ENCODE assay signal across 1 cellular context in the genomic region with DNA sequence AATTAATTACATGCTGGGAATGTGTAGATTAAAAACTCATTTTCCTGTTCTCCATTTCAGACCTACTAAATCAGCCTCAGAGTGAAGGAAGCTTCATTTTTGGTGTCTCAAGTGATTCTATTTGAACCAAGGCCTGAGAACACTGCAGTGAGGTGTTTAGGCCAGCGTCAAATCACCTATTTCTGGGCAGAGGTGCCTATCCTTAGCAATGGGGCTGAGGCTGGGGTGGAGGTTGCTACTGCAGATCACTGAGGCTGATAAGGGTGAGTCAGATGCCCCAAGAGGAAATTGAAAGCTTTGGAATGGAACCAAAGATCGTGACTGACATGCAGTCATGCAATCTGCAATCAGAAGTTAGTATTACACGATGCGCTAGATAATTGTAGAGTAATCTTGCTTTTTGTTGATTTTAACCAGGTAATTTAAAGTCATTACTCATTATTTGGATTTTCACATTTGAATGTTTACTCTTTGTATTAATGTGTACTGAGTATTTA.
TF ChIP-seq lines count a peak whose summit lies in the region.

No MANE protein-coding gene starts in this region.

TF ChIP-seq in HEK293, 187 proteins besides CTCF, POLR2A, EP300 and RAD21 (continued from another document):
- TF ChIP-seq PRDM4 (tag by site-specific recombination; IDR thresholded peaks at IDR 0.05), result peak; percentile 41; the same call in 1 of the 2 replicates
- peak; percentile 37 for TF ChIP-seq FEZF1 (tag by site-specific recombination; IDR thresholded peaks at IDR 0.05)
- TF ChIP-seq ZXDB (tag by site-specific recombination; IDR thresholded peaks at IDR 0.05), result peak; percentile 53
- no peak for TF ChIP-seq ZNF174 (tag by site-specific recombination; IDR thresholded peaks at IDR 0.05)
- no peak for TF ChIP-seq ZIC2 (tag by site-specific recombination; IDR thresholded peaks at IDR 0.05)
- TF ChIP-seq, protein P1, sequence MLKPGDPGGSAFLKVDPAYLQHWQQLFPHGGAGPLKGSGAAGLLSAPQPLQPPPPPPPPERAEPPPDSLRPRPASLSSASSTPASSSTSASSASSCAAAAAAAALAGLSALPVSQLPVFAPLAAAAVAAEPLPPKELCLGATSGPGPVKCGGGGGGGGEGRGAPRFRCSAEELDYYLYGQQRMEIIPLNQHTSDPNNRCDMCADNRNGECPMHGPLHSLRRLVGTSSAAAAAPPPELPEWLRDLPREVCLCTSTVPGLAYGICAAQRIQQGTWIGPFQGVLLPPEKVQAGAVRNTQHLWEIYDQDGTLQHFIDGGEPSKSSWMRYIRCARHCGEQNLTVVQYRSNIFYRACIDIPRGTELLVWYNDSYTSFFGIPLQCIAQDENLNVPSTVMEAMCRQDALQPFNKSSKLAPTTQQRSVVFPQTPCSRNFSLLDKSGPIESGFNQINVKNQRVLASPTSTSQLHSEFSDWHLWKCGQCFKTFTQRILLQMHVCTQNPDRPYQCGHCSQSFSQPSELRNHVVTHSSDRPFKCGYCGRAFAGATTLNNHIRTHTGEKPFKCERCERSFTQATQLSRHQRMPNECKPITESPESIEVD (tag by site-specific recombination; IDR thresholded peaks at IDR 0.05), result peak; percentile 95
- TF ChIP-seq ZNF335 (tag by site-specific recombination; conservative IDR thresholded peaks at IDR 0.05), result no peak; the same call in 1 of the 2 replicates
- no peak for TF ChIP-seq ZNF549 (tag by site-specific recombination; IDR thresholded peaks at IDR 0.05)
- TF ChIP-seq KLF10 (tag by site-specific recombination; IDR thresholded peaks at IDR 0.05), result peak; percentile 29
- TF ChIP-seq, protein P2, sequence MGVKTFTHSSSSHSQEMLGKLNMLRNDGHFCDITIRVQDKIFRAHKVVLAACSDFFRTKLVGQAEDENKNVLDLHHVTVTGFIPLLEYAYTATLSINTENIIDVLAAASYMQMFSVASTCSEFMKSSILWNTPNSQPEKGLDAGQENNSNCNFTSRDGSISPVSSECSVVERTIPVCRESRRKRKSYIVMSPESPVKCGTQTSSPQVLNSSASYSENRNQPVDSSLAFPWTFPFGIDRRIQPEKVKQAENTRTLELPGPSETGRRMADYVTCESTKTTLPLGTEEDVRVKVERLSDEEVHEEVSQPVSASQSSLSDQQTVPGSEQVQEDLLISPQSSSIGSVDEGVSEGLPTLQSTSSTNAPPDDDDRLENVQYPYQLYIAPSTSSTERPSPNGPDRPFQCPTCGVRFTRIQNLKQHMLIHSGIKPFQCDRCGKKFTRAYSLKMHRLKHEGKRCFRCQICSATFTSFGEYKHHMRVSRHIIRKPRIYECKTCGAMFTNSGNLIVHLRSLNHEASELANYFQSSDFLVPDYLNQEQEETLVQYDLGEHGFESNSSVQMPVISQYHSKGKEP (tag by site-specific recombination; IDR thresholded peaks at IDR 0.05), result peak; percentile 95
- TF ChIP-seq ZNF394 (tag by site-specific recombination; IDR thresholded peaks at IDR 0.05; ENCODE audit: borderline replicate concordance), result no peak; the same call in 1 of the 2 replicates
- TF ChIP-seq ZNF324 (tag by site-specific recombination; IDR thresholded peaks at IDR 0.05), result peak; percentile 73; the same call in 1 of the 2 replicates
- TF ChIP-seq ZNF169 (tag by site-specific recombination; IDR thresholded peaks at IDR 0.05), result no peak
- TF ChIP-seq ZNF629 (tag by site-specific recombination; IDR thresholded peaks at IDR 0.05), result peak; percentile 69
- TF ChIP-seq, protein P3, sequence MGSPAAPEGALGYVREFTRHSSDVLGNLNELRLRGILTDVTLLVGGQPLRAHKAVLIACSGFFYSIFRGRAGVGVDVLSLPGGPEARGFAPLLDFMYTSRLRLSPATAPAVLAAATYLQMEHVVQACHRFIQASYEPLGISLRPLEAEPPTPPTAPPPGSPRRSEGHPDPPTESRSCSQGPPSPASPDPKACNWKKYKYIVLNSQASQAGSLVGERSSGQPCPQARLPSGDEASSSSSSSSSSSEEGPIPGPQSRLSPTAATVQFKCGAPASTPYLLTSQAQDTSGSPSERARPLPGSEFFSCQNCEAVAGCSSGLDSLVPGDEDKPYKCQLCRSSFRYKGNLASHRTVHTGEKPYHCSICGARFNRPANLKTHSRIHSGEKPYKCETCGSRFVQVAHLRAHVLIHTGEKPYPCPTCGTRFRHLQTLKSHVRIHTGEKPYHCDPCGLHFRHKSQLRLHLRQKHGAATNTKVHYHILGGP (tag by site-specific recombination; IDR thresholded peaks at IDR 0.05), result no peak
- TF ChIP-seq ZSCAN30 (tag by site-specific recombination; IDR thresholded peaks at IDR 0.05), result 0 out of 2 replicates have a peak, but pooled peaks have one; percentile 38
- TF ChIP-seq ZNF639 (tag by site-specific recombination; IDR thresholded peaks at IDR 0.05), result peak; percentile 63
- peak; percentile 77 for TF ChIP-seq ZNF843 (tag by site-specific recombination; IDR thresholded peaks at IDR 0.05)
- no peak for TF ChIP-seq ZNF654 (tag by site-specific recombination; IDR thresholded peaks at IDR 0.05; ENCODE audit: low read depth)
- peak; percentile 81; the same call in 1 of the 2 replicates for TF ChIP-seq BCL11A (tag by site-specific recombination; IDR thresholded peaks at IDR 0.05; ENCODE audit: low read depth)
- no peak for TF ChIP-seq ZNF571 (tag by site-specific recombination; IDR thresholded peaks at IDR 0.05)
- TF ChIP-seq ZNF621 (tag by site-specific recombination; IDR thresholded peaks at IDR 0.05), result no peak
- no peak for TF ChIP-seq SALL2 (tag by site-specific recombination; IDR thresholded peaks at IDR 0.05; ENCODE audit: borderline replicate concordance)
- TF ChIP-seq ZEB2 (tag by site-specific recombination; IDR thresholded peaks at IDR 0.05), result peak; percentile 84
- no peak for TF ChIP-seq ZNF138 (tag by site-specific recombination; IDR thresholded peaks at IDR 0.05; ENCODE audit: borderline replicate concordance)
- TF ChIP-seq ZBTB21 (tag by site-specific recombination; IDR thresholded peaks at IDR 0.05), result peak; percentile 48
- peak; percentile 49 for TF ChIP-seq GLIS1 (tag by site-specific recombination; IDR thresholded peaks at IDR 0.05)
- TF ChIP-seq ZNF140 (tag by site-specific recombination; IDR thresholded peaks at IDR 0.05), result no peak
- TF ChIP-seq ZNF610 (tag by site-specific recombination; IDR thresholded peaks at IDR 0.05; ENCODE audit: borderline replicate concordance), result peak; percentile 66; the same call in 1 of the 2 replicates
- no peak for TF ChIP-seq ZNF211 (tag by site-specific recombination; IDR thresholded peaks at IDR 0.05; ENCODE audit: low read depth)
- no peak for TF ChIP-seq SP2 (tag by site-specific recombination; IDR thresholded peaks at IDR 0.05)
- TF ChIP-seq ZNF777 (tag by site-specific recombination; IDR thresholded peaks at IDR 0.05; ENCODE audit: borderline replicate concordance), result no peak
- peak; percentile 87 for TF ChIP-seq ZBTB8A (tag by site-specific recombination; IDR thresholded peaks at IDR 0.05)
- TF ChIP-seq ZNF701 (tag by site-specific recombination; IDR thresholded peaks at IDR 0.05), result no peak
- TF ChIP-seq TRIM28 (IDR thresholded peaks at IDR 0.05; ENCODE audit: borderline replicate concordance, low read length), result peak; percentile 58; the same call in 1 of the 2 replicates
- peak; percentile 54 for TF ChIP-seq KLF1 (tag by site-specific recombination; IDR thresholded peaks at IDR 0.05)
- TF ChIP-seq KLF8 (tag by site-specific recombination; IDR thresholded peaks at IDR 0.05), result peak; percentile 91
- no peak for TF ChIP-seq ZNF664 (tag by site-specific recombination; IDR thresholded peaks at IDR 0.05)
